ENCODE assay signal across 17 cellular contexts in the genomic region with DNA sequence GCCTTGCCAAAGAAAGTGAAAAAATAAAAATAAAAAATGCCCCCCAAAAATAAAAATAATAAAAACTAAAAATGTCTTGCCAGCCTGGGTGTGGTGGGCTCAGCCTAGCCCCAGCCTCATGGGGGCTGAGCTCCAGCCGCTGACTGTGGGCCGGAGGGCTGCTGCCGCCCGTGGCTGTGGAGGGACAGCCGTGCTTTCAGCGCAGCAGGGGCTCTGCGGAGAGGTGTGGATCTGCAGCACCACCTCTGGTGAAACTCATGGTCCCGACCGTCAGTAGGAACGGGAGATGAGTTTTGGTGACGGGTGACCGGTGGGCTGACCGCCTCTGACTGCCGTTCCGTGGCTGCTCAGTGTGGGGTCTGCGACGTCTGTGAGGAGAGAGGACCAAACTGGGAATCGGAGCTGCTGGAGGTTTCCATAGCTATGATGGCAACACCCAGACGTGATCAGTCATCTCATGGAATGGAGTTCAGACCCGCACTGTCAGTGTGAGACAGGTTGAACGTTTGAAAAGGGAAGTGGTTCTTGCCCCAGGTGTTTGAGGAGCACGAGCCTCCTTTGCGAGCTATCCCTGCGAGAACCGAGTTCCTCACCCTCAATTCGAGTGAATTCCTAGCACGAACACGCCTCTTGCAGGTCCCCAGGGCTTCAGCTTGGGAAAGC. TPM values are rescaled to one million over a fixed set of nuclear protein-coding genes. Genes with fewer than 3 reads are reported as not detected.
DNase-seq lines count a peak whose midpoint lies in the region; ATAC-seq and TF ChIP-seq lines count a peak whose summit lies in the region.
"Had no signal": no experiment of that assay in that cellular context is flagged by ENCODE, and none has a peak within 500 bp of the region (broad histone marks: within the 10 kb centered on the region; RNA-seq: fewer than 3 reads in every experiment).

No MANE protein-coding gene starts in this region.

- peaks cover 15% of the 10 kb centered on the region for H3K36me3 ChIP-seq in GM23338 (ENCODE audit: insufficient read depth)

- no peaks in the 10 kb centered on the region for H3K9me2 ChIP-seq in GM23338 (ENCODE audit: insufficient read depth)

- H3K27me3 ChIP-seq in GM23338 (ENCODE audit: insufficient read depth), result no peaks in the 10 kb centered on the region
- H3K27me3 ChIP-seq: brain microvascular endothelial cell had no signal

- peak overlapping the region; percentile 63 for H3K27ac Mint-ChIP-seq in activated T-cell treated with anti-CD3 and anti-CD28 coated beads, Interleukin-2, amount 50 U/mL, for 24 hours
- no peak overlapping the region for H3K27ac Mint-ChIP-seq in GM23338
- H3K27ac Mint-ChIP-seq in activated CD8-positive, alpha-beta T cell treated with anti-CD3 and anti-CD28 coated beads, Interleukin-2, amount 10 ng/mL, durations not matched to agents 7 days and 5 days, result peak overlapping the region; percentile 86
- H3K27ac Mint-ChIP-seq in memory B cell, result no peak overlapping the region
- H3K27ac Mint-ChIP-seq: nephron had no signal

- POLR2A ChIA-PET in activated CD8-positive, alpha-beta T cell treated with anti-CD3 and anti-CD28 coated beads, Interleukin-2, amount 10 ng/mL, durations not matched to agents 7 days and 5 days (lab: Charles Lee), result interaction anchor here (0.6 to 2.1 kb wide), 11 partner anchors 8 to 331 kb away, joined by 3 to 9 read pairs (median 3); a partner anchor contains a TSS

- CTCF ChIA-PET in activated CD8-positive, alpha-beta T cell treated with anti-CD3 and anti-CD28 coated beads, Interleukin-2, amount 10 ng/mL, durations not matched to agents 7 days and 5 days (lab: Charles Lee), result interaction anchor here (1.4 to 1.9 kb wide), 5 partner anchors 8 to 151 kb away, joined by 3 to 9 read pairs (median 5); a partner anchor contains a TSS

- H3K79me2 ChIP-seq in GM23338 (replicated peaks; ENCODE audit: insufficient read depth), result no peaks in the 10 kb centered on the region

- no peak overlapping the region for H3K27ac ChIP-seq in GM23338 (ENCODE audit: low read depth)
- H3K27ac ChIP-seq: brain microvascular endothelial cell, thoracic aorta had no signal

- H3F3A ChIP-seq in GM23338 (replicated peaks; ENCODE audit: low read depth), result 0 out of 2 replicates have a peak, but pooled peaks cover 3% of the 10 kb centered on the region

- H3K27me3 Mint-ChIP-seq in activated T-cell treated with anti-CD3 and anti-CD28 coated beads, Interleukin-2, amount 50 U/mL, for 24 hours, result no peaks in the 10 kb centered on the region
- H3K27me3 Mint-ChIP-seq in GM23338 (ENCODE audit: insufficient read depth, low read depth, poor library complexity), result peaks cover 6% of the 10 kb centered on the region
- no peaks in the 10 kb centered on the region for H3K27me3 Mint-ChIP-seq in activated CD8-positive, alpha-beta T cell treated with anti-CD3 and anti-CD28 coated beads, Interleukin-2, amount 10 ng/mL, durations not matched to agents 7 days and 5 days (ENCODE audit: low read depth)
- no peaks in the 10 kb centered on the region for H3K27me3 Mint-ChIP-seq in memory B cell

- no peak for DNase-seq in activated T-cell treated with anti-CD3 and anti-CD28 coated beads, Interleukin-2, amount 50 U/mL, for 24 hours
- DNase-seq in activated T-cell treated with anti-CD3 and anti-CD28 coated beads, Interleukin-2, amount 50 U/mL, for 48 hours, result no peak
- DNase-seq in GM23338 (ENCODE audit: low spot score) (no peak), memory B cell (ENCODE audit: low spot score in 2 of 2) (no peak), RKO (ENCODE audit: low spot score) (no peak), NCI-H748 treated with DMSO at 0.1 percent for 48 hours (lab: John Stamatoyannopoulos, UW) (no peak), NCI-H1436 (lab: John Stamatoyannopoulos, UW) (no peak)
- DNase-seq in activated CD8-positive, alpha-beta T cell treated with anti-CD3 and anti-CD28 coated beads, Interleukin-2, amount 10 ng/mL, durations not matched to agents 7 days and 5 days, result no peak
- DNase-seq: brain microvascular endothelial cell, GF-D8, mesendoderm, NCI-H1417, NCI-H524, SIG-M5 had no signal

- no peak overlapping the region for H3K4me3 ChIP-seq in GM23338
- H3K4me3 ChIP-seq: thoracic aorta had no signal

- H3K4me1 ChIP-seq in GM23338 (ENCODE audit: insufficient read depth), result no peaks in the 10 kb centered on the region

- H3K36me3 Mint-ChIP-seq in activated T-cell treated with anti-CD3 and anti-CD28 coated beads, Interleukin-2, amount 50 U/mL, for 24 hours (ENCODE audit: low read depth), result peaks cover 89% of the 10 kb centered on the region
- peaks cover 65% of the 10 kb centered on the region for H3K36me3 Mint-ChIP-seq in GM23338 (ENCODE audit: low read depth)
- H3K36me3 Mint-ChIP-seq in activated CD8-positive, alpha-beta T cell treated with anti-CD3 and anti-CD28 coated beads, Interleukin-2, amount 10 ng/mL, durations not matched to agents 7 days and 5 days (ENCODE audit: low read depth), result peaks cover 39% of the 10 kb centered on the region
- H3K36me3 Mint-ChIP-seq in memory B cell, result peaks cover 26% of the 10 kb centered on the region

- no peak overlapping the region for H3K4me3 Mint-ChIP-seq in activated T-cell treated with anti-CD3 and anti-CD28 coated beads, Interleukin-2, amount 50 U/mL, for 24 hours
- H3K4me3 Mint-ChIP-seq in GM23338 (no peak overlapping the region), memory B cell (no peak overlapping the region)
- peak overlapping the region; percentile 4 for H3K4me3 Mint-ChIP-seq in activated CD8-positive, alpha-beta T cell treated with anti-CD3 and anti-CD28 coated beads, Interleukin-2, amount 10 ng/mL, durations not matched to agents 7 days and 5 days
- H3K4me3 Mint-ChIP-seq: nephron had no signal

- TF ChIP-seq CTCF in GM23338 (conservative IDR thresholded peaks at IDR 0.05; ENCODE audit: low read depth in 2 of 2), result peak in 1 of 2 experiments; percentile 25; a peak in 1 of 4 replicates

- peaks cover 19% of the 10 kb centered on the region for H3K4me1 Mint-ChIP-seq in activated T-cell treated with anti-CD3 and anti-CD28 coated beads, Interleukin-2, amount 50 U/mL, for 24 hours (ENCODE audit: low read depth)
- no peaks in the 10 kb centered on the region for H3K4me1 Mint-ChIP-seq in GM23338
- peaks cover 24% of the 10 kb centered on the region for H3K4me1 Mint-ChIP-seq in activated CD8-positive, alpha-beta T cell treated with anti-CD3 and anti-CD28 coated beads, Interleukin-2, amount 10 ng/mL, durations not matched to agents 7 days and 5 days (ENCODE audit: low read depth)
- H3K4me1 Mint-ChIP-seq in memory B cell, result no peaks in the 10 kb centered on the region
- H3K4me1 Mint-ChIP-seq: nephron had no signal

- no peak overlapping the region for H3K4me2 ChIP-seq in GM23338

- H3K9me3 Mint-ChIP-seq in activated T-cell treated with anti-CD3 and anti-CD28 coated beads, Interleukin-2, amount 50 U/mL, for 24 hours, result no peaks in the 10 kb centered on the region
- H3K9me3 Mint-ChIP-seq in GM23338, result no peaks in the 10 kb centered on the region
- H3K9me3 Mint-ChIP-seq in activated CD8-positive, alpha-beta T cell treated with anti-CD3 and anti-CD28 coated beads, Interleukin-2, amount 10 ng/mL, durations not matched to agents 7 days and 5 days (ENCODE audit: insufficient read depth), result no peaks in the 10 kb centered on the region
- H3K9me3 Mint-ChIP-seq in memory B cell, result no peaks in the 10 kb centered on the region
- H3K9me3 Mint-ChIP-seq: nephron had no signal

- ATAC-seq in GM23338, result peak; percentile 30; the same call in 1 of the 3 replicates
- ATAC-seq in activated CD8-positive, alpha-beta T cell treated with anti-CD3 and anti-CD28 coated beads, Interleukin-2, amount 10 ng/mL, durations not matched to agents 7 days and 5 days, result peak; percentile 32
- peak; percentile 41 for ATAC-seq in memory B cell (ENCODE audit: low read depth)
- ATAC-seq: sciatic nerve had no signal

- no peaks in the 10 kb centered on the region for H4K20me1 ChIP-seq in GM23338 (replicated peaks; ENCODE audit: insufficient read depth)

- no peak overlapping the region for H2AFZ ChIP-seq in GM23338

TF ChIP-seq in GM23338, 12 proteins besides CTCF, POLR2A, EP300 and RAD21:
- TF ChIP-seq STAT1 (IDR thresholded peaks at IDR 0.05; ENCODE audit: unreplicated experiment), result no peak

RNA-seq across cellular contexts. Expression of a gene that starts 12.0 kb away (rescaled TPM):
- 3,617 and 4,677 TPM in 2 replicates for total RNA-seq in GM23338 (2014; rRNA removed; shearing (Covaris generic))
- polyA plus RNA-seq in GM23338 (2016; fragmentation: Nextera tagmentation; extraction: Ambion mirVana), result 3,489 and 3,901 TPM in 2 replicates
- total RNA-seq in activated CD8-positive, alpha-beta T cell treated with anti-CD3 and anti-CD28 coated beads, Interleukin-2, amount 10 ng/mL, durations not matched to agents 7 days and 5 days, result 1,000 to 10,000 TPM; 1,842 to 1,844 TPM

RNA-seq across cellular contexts. Expression of a gene that starts 27.1 kb away (rescaled TPM):
- 15.7 and 18.4 TPM in 2 replicates for total RNA-seq in GM23338 (2014; rRNA removed; shearing (Covaris generic))
- 10.0 and 11.2 TPM in 2 replicates for polyA plus RNA-seq in GM23338 (2016; fragmentation: Nextera tagmentation; extraction: Ambion mirVana)
- total RNA-seq in activated CD8-positive, alpha-beta T cell treated with anti-CD3 and anti-CD28 coated beads, Interleukin-2, amount 10 ng/mL, durations not matched to agents 7 days and 5 days, result 1 to 10 TPM; 1.1 to 1.8 TPM
- total RNA-seq: sciatic nerve, thoracic aorta had no signal

RNA-seq across cellular contexts. Expression of a gene that starts 40.3 kb away (rescaled TPM):
- total RNA-seq in GM23338 (2014; rRNA removed; shearing (Covaris generic)), result 267 and 326 TPM in 2 replicates
- polyA plus RNA-seq in GM23338 (2016; fragmentation: Nextera tagmentation; extraction: Ambion mirVana), result 69.4 and 77.1 TPM in 2 replicates
- 10 to 100 TPM; 94.7 to 98.4 TPM for total RNA-seq in activated CD8-positive, alpha-beta T cell treated with anti-CD3 and anti-CD28 coated beads, Interleukin-2, amount 10 ng/mL, durations not matched to agents 7 days and 5 days

RNA-seq across cellular contexts. Expression of a gene that starts 58.1 kb away (rescaled TPM):
- total RNA-seq in GM23338 (2014; rRNA removed; shearing (Covaris generic)), result 114 and 159 TPM in 2 replicates
- 130 and 140 TPM in 2 replicates for polyA plus RNA-seq in GM23338 (2016; fragmentation: Nextera tagmentation; extraction: Ambion mirVana)
- total RNA-seq in activated CD8-positive, alpha-beta T cell treated with anti-CD3 and anti-CD28 coated beads, Interleukin-2, amount 10 ng/mL, durations not matched to agents 7 days and 5 days, result 100 to 1,000 TPM; 157 to 175 TPM

Comparison
In these comparisons a context has a peak if more than half of its experiments do, and no peak if none do; other contexts are left out.
1. H3K27ac Mint-ChIP-seq: peak in activated T-cell treated with anti-CD3 and anti-CD28 coated beads, Interleukin-2, amount 50 U/mL, for 24 hours (single experiment) and activated CD8-positive, alpha-beta T cell treated with anti-CD3 and anti-CD28 coated beads, Interleukin-2, amount 10 ng/mL, durations not matched to agents 7 days and 5 days (single experiment); none in GM23338 (single experiment) and memory B cell (single experiment).
2. Peak in every context shown above with its lines, with median percentiles within 50 percentile points of each other: ATAC-seq.